Comparison of ENCODE assay signal across 1 cellular context in the genomic region with DNA sequence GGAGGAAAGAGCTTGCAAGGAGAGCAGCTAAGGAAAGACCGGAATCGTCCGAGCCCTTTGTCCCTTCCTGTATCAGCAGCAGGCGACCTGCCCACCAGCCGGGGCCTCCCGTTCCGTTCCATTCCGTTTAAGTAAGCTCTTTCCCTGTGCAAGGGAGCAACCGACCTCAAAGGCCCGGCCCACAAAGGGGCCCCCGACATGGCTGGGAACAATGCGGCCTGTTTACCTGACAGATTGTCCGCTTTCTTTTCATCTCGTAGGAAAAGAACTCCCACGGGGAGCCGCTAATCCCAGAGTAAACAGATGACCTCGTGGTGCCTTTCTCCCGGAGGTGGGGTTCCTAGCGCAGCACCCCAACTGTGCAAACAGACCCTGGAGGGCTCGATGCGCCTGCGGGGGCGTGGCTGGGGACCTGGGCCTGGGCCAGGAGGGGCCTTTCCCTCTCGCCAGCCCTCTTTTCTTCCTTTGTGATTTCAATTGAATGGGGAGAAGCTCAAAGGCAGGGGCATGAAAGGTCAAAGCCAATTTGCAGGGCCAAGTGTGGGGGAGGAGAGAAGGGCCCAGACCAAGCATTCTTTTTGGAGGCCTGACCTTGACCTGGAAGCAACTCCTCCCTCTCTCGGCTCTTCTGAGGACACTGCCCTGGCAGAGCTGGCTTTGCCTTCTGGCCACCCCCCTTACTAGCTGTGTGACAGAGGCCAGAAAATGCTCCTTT.
TF ChIP-seq lines count a peak whose summit lies in the region.

No MANE protein-coding gene starts in this region.

TF ChIP-seq in HepG2, 621 proteins besides CTCF, POLR2A, EP300 and RAD21 (continued from another document and continues in another):
- no peak; the same call in none of the 2 replicates for TF ChIP-seq ZBTB42 (CRISPR knock-in tag; IDR thresholded peaks at IDR 0.05)
- peak; percentile 94 for TF ChIP-seq KLF9 (CRISPR knock-in tag; IDR thresholded peaks at IDR 0.05; ENCODE audit: low read depth)
- TF ChIP-seq, protein P1, sequence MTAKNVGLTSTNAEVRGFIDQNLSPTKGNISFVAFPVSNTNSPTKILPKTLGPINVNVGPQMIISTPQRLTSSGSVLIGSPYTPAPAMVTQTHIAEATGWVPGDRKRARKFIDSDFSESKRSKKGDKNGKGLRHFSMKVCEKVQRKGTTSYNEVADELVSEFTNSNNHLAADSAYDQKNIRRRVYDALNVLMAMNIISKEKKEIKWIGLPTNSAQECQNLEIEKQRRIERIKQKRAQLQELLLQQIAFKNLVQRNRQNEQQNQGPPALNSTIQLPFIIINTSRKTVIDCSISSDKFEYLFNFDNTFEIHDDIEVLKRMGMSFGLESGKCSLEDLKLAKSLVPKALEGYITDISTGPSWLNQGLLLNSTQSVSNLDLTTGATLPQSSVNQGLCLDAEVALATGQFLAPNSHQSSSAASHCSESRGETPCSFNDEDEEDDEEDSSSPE (CRISPR knock-in tag; IDR thresholded peaks at IDR 0.05), result peak; percentile 77
- TF ChIP-seq ATF7 (IDR thresholded peaks at IDR 0.05), result peak; percentile 83
- TF ChIP-seq ATF7 (CRISPR knock-in tag; IDR thresholded peaks at IDR 0.05), result peak; percentile 100
- peak; percentile 97 for TF ChIP-seq GFI1 (CRISPR knock-in tag; IDR thresholded peaks at IDR 0.05; ENCODE audit: borderline replicate concordance)
- peak; percentile 59; the same call in 1 of the 2 replicates for TF ChIP-seq CREB1 (IDR thresholded peaks at IDR 0.05)
- peak; percentile 86 for TF ChIP-seq CREB1 (CRISPR knock-in tag; IDR thresholded peaks at IDR 0.05)
- peak; percentile 85 for TF ChIP-seq ZNF337 (CRISPR knock-in tag; IDR thresholded peaks at IDR 0.05; ENCODE audit: borderline replicate concordance, low read depth)
- peak; percentile 91 for TF ChIP-seq ISX (CRISPR knock-in tag; conservative IDR thresholded peaks at IDR 0.05)
- peak; percentile 97 for TF ChIP-seq SAP130 (CRISPR knock-in tag; IDR thresholded peaks at IDR 0.05; ENCODE audit: low read depth)
- TF ChIP-seq, protein P2, sequence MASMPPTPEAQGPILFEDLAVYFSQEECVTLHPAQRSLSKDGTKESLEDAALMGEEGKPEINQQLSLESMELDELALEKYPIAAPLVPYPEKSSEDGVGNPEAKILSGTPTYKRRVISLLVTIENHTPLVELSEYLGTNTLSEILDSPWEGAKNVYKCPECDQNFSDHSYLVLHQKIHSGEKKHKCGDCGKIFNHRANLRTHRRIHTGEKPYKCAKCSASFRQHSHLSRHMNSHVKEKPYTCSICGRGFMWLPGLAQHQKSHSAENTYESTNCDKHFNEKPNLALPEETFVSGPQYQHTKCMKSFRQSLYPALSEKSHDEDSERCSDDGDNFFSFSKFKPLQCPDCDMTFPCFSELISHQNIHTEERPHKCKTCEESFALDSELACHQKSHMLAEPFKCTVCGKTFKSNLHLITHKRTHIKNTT (CRISPR knock-in tag; IDR thresholded peaks at IDR 0.05), result 0 out of 2 replicates have a peak, but pooled peaks have one; percentile 87
- peak; percentile 96 for TF ChIP-seq ZNF747 (CRISPR knock-in tag; IDR thresholded peaks at IDR 0.05; ENCODE audit: borderline replicate concordance)
- TF ChIP-seq ZNF296 (CRISPR knock-in tag; conservative IDR thresholded peaks at IDR 0.05), result 0 out of 2 replicates have a peak, but pooled peaks have one; percentile 81
- peak; percentile 91 for TF ChIP-seq ZNF317 (CRISPR knock-in tag; IDR thresholded peaks at IDR 0.05)
- peak; percentile 99 for TF ChIP-seq ZNF746 (CRISPR knock-in tag; IDR thresholded peaks at IDR 0.05)
- TF ChIP-seq, protein P3, sequence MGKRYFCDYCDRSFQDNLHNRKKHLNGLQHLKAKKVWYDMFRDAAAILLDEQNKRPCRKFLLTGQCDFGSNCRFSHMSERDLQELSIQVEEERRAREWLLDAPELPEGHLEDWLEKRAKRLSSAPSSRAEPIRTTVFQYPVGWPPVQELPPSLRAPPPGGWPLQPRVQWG (CRISPR knock-in tag; IDR thresholded peaks at IDR 0.05; ENCODE audit: borderline replicate concordance, low read depth), result no peak
- TF ChIP-seq GATAD1 (CRISPR knock-in tag; IDR thresholded peaks at IDR 0.05), result peak; percentile 84
- peak; percentile 86 for TF ChIP-seq ZMYM4 (CRISPR knock-in tag; IDR thresholded peaks at IDR 0.05)
- TF ChIP-seq ZNF143 (CRISPR knock-in tag; IDR thresholded peaks at IDR 0.05), result peak; percentile 67
- peak; percentile 100 for TF ChIP-seq SOX13 (IDR thresholded peaks at IDR 0.05)
- peak in 1 of 2 experiments; percentile 100; a peak in 2 of 4 replicates for TF ChIP-seq SOX13 (CRISPR knock-in tag; conservative IDR thresholded peaks at IDR 0.05 in 1 of 2, IDR thresholded peaks at IDR 0.05 in 1 of 2)
- TF ChIP-seq, protein P4, sequence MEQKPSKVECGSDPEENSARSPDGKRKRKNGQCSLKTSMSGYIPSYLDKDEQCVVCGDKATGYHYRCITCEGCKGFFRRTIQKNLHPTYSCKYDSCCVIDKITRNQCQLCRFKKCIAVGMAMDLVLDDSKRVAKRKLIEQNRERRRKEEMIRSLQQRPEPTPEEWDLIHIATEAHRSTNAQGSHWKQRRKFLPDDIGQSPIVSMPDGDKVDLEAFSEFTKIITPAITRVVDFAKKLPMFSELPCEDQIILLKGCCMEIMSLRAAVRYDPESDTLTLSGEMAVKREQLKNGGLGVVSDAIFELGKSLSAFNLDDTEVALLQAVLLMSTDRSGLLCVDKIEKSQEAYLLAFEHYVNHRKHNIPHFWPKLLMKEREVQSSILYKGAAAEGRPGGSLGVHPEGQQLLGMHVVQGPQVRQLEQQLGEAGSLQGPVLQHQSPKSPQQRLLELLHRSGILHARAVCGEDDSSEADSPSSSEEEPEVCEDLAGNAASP (CRISPR knock-in tag; IDR thresholded peaks at IDR 0.05; ENCODE audit: borderline replicate concordance), result peak; percentile 99
- TF ChIP-seq ZFYVE20 (CRISPR knock-in tag; IDR thresholded peaks at IDR 0.05; ENCODE audit: borderline replicate concordance, low read depth), result no peak
- TF ChIP-seq ZFP37 (CRISPR knock-in tag; IDR thresholded peaks at IDR 0.05; ENCODE audit: borderline replicate concordance), result peak; percentile 90; the same call in 1 of the 2 replicates
- TF ChIP-seq ZNF256 (CRISPR knock-in tag; conservative IDR thresholded peaks at IDR 0.05), result peak; percentile 86; the same call in 1 of the 2 replicates
- no peak for TF ChIP-seq ZNF713 (CRISPR knock-in tag; IDR thresholded peaks at IDR 0.05)
- peak; percentile 88 for TF ChIP-seq HES4 (CRISPR knock-in tag; IDR thresholded peaks at IDR 0.05; ENCODE audit: borderline replicate concordance)
- TF ChIP-seq KLF11 (CRISPR knock-in tag; IDR thresholded peaks at IDR 0.05), result peak; percentile 80; the same call in 1 of the 2 replicates
- peak; percentile 58 for TF ChIP-seq ZNF883 (CRISPR knock-in tag; IDR thresholded peaks at IDR 0.05; ENCODE audit: not compliant biosample characterization)
- TF ChIP-seq, protein P5, sequence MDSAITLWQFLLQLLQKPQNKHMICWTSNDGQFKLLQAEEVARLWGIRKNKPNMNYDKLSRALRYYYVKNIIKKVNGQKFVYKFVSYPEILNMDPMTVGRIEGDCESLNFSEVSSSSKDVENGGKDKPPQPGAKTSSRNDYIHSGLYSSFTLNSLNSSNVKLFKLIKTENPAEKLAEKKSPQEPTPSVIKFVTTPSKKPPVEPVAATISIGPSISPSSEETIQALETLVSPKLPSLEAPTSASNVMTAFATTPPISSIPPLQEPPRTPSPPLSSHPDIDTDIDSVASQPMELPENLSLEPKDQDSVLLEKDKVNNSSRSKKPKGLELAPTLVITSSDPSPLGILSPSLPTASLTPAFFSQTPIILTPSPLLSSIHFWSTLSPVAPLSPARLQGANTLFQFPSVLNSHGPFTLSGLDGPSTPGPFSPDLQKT (CRISPR knock-in tag; IDR thresholded peaks at IDR 0.05; ENCODE audit: borderline replicate concordance), result no peak; the same call in 1 of the 2 replicates
- peak; percentile 100 for TF ChIP-seq SP5 (CRISPR knock-in tag; IDR thresholded peaks at IDR 0.05; ENCODE audit: borderline replicate concordance, low read depth)
- no peak for TF ChIP-seq ZNF251 (CRISPR knock-in tag; IDR thresholded peaks at IDR 0.05)
- TF ChIP-seq NR2C2 (CRISPR knock-in tag; IDR thresholded peaks at IDR 0.05; ENCODE audit: borderline replicate concordance), result peak; percentile 86
- peak; percentile 74 for TF ChIP-seq HNRNPL (IDR thresholded peaks at IDR 0.05; ENCODE audit: low read depth, low read length)
- peak; percentile 81 for TF ChIP-seq BHLHE40 (IDR thresholded peaks at IDR 0.05; ENCODE audit: low read length)
- no peak for TF ChIP-seq ZNF354B (CRISPR knock-in tag; IDR thresholded peaks at IDR 0.05)
- peak; percentile 97 for TF ChIP-seq FOXK2 (IDR thresholded peaks at IDR 0.05)
- TF ChIP-seq NFATC3 (CRISPR knock-in tag; IDR thresholded peaks at IDR 0.05), result peak; percentile 83; the same call in 1 of the 2 replicates
- peak; percentile 92; the same call in 1 of the 2 replicates for TF ChIP-seq MTF1 (CRISPR knock-in tag; IDR thresholded peaks at IDR 0.05)
- TF ChIP-seq, protein P6, sequence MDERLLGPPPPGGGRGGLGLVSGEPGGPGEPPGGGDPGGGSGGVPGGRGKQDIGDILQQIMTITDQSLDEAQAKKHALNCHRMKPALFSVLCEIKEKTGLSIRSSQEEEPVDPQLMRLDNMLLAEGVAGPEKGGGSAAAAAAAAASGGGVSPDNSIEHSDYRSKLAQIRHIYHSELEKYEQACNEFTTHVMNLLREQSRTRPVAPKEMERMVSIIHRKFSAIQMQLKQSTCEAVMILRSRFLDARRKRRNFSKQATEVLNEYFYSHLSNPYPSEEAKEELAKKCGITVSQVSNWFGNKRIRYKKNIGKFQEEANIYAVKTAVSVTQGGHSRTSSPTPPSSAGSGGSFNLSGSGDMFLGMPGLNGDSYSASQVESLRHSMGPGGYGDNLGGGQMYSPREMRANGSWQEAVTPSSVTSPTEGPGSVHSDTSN (CRISPR knock-in tag; IDR thresholded peaks at IDR 0.05), result peak; percentile 41
- peak; percentile 63; the same call in 1 of the 2 replicates for TF ChIP-seq ZFP41 (CRISPR knock-in tag; IDR thresholded peaks at IDR 0.05; ENCODE audit: borderline replicate concordance)
- peak; percentile 97; the same call in 1 of the 2 replicates for TF ChIP-seq JDP2 (CRISPR knock-in tag; IDR thresholded peaks at IDR 0.05; ENCODE audit: borderline replicate concordance)
- TF ChIP-seq ZNF776 (CRISPR knock-in tag; IDR thresholded peaks at IDR 0.05), result peak; percentile 75
- TF ChIP-seq, protein P7, sequence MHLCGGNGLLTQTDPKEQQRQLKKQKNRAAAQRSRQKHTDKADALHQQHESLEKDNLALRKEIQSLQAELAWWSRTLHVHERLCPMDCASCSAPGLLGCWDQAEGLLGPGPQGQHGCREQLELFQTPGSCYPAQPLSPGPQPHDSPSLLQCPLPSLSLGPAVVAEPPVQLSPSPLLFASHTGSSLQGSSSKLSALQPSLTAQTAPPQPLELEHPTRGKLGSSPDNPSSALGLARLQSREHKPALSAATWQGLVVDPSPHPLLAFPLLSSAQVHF (CRISPR knock-in tag; IDR thresholded peaks at IDR 0.05), result peak; percentile 74; the same call in 1 of the 2 replicates
- peak; percentile 93 for TF ChIP-seq ZNF615 (CRISPR knock-in tag; IDR thresholded peaks at IDR 0.05; ENCODE audit: borderline replicate concordance)
- TF ChIP-seq, protein P8, sequence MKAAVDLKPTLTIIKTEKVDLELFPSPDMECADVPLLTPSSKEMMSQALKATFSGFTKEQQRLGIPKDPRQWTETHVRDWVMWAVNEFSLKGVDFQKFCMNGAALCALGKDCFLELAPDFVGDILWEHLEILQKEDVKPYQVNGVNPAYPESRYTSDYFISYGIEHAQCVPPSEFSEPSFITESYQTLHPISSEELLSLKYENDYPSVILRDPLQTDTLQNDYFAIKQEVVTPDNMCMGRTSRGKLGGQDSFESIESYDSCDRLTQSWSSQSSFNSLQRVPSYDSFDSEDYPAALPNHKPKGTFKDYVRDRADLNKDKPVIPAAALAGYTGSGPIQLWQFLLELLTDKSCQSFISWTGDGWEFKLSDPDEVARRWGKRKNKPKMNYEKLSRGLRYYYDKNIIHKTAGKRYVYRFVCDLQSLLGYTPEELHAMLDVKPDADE (CRISPR knock-in tag; IDR thresholded peaks at IDR 0.05), result 0 out of 2 replicates have a peak, but pooled peaks have one; percentile 84
- TF ChIP-seq ZBTB20 (CRISPR knock-in tag; IDR thresholded peaks at IDR 0.05; ENCODE audit: borderline replicate concordance, low read depth), result peak; percentile 95
- no peak for TF ChIP-seq SYNCRIP (IDR thresholded peaks at IDR 0.05; ENCODE audit: insufficient read depth, low read depth, low read length)
- TF ChIP-seq ZSCAN12 (CRISPR knock-in tag; IDR thresholded peaks at IDR 0.05), result no peak
- peak; percentile 97 for TF ChIP-seq MEF2D (CRISPR knock-in tag; IDR thresholded peaks at IDR 0.05)
- peak; percentile 99 for TF ChIP-seq HOXD1 (CRISPR knock-in tag; IDR thresholded peaks at IDR 0.05)
- TF ChIP-seq RXRB (CRISPR knock-in tag; IDR thresholded peaks at IDR 0.05; ENCODE audit: borderline replicate concordance), result peak; percentile 98
- peak; percentile 81; the same call in 1 of the 2 replicates for TF ChIP-seq FOSL1 (CRISPR knock-in tag; IDR thresholded peaks at IDR 0.05; ENCODE audit: borderline replicate concordance)
- peak; percentile 81 for TF ChIP-seq DR1 (CRISPR knock-in tag; IDR thresholded peaks at IDR 0.05)
- no peak for TF ChIP-seq NONO (IDR thresholded peaks at IDR 0.05)
- TF ChIP-seq NONO (CRISPR knock-in tag; conservative IDR thresholded peaks at IDR 0.05), result peak; percentile 100
- TF ChIP-seq ARNTL (CRISPR knock-in tag; IDR thresholded peaks at IDR 0.05), result peak; percentile 98
- peak; percentile 63 for TF ChIP-seq TAF15 (IDR thresholded peaks at IDR 0.05; ENCODE audit: low read depth, low read length, poor library complexity, severe bottlenecking)
- TF ChIP-seq, protein P9, sequence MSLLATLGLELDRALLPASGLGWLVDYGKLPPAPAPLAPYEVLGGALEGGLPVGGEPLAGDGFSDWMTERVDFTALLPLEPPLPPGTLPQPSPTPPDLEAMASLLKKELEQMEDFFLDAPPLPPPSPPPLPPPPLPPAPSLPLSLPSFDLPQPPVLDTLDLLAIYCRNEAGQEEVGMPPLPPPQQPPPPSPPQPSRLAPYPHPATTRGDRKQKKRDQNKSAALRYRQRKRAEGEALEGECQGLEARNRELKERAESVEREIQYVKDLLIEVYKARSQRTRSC (CRISPR knock-in tag; IDR thresholded peaks at IDR 0.05; ENCODE audit: low read depth), result peak; percentile 76; the same call in 1 of the 2 replicates
- TF ChIP-seq ZNF543 (CRISPR knock-in tag; IDR thresholded peaks at IDR 0.05), result peak; percentile 88; the same call in 1 of the 2 replicates
- peak; percentile 98 for TF ChIP-seq TCF7L2 (IDR thresholded peaks at IDR 0.05; ENCODE audit: low read depth, low read length)
- peak; percentile 96 for TF ChIP-seq ZNF775 (CRISPR knock-in tag; IDR thresholded peaks at IDR 0.05; ENCODE audit: borderline replicate concordance)
- TF ChIP-seq, protein P10, sequence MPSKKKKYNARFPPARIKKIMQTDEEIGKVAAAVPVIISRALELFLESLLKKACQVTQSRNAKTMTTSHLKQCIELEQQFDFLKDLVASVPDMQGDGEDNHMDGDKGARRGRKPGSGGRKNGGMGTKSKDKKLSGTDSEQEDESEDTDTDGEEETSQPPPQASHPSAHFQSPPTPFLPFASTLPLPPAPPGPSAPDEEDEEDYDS (CRISPR knock-in tag; IDR thresholded peaks at IDR 0.05), result peak; percentile 91
- TF ChIP-seq GATA4 (IDR thresholded peaks at IDR 0.05; ENCODE audit: borderline replicate concordance, low read depth), result peak; percentile 92; the same call in 1 of the 2 replicates
- peak; percentile 45 for TF ChIP-seq NFYC (CRISPR knock-in tag; IDR thresholded peaks at IDR 0.05)
- no peak for TF ChIP-seq ZNF260 (CRISPR knock-in tag; IDR thresholded peaks at IDR 0.05; ENCODE audit: borderline replicate concordance, low read depth)
- no peak for TF ChIP-seq DNMT1 (CRISPR knock-in tag; IDR thresholded peaks at IDR 0.05)
